ENCODE assay signal across 8 cellular contexts in the genomic region with DNA sequence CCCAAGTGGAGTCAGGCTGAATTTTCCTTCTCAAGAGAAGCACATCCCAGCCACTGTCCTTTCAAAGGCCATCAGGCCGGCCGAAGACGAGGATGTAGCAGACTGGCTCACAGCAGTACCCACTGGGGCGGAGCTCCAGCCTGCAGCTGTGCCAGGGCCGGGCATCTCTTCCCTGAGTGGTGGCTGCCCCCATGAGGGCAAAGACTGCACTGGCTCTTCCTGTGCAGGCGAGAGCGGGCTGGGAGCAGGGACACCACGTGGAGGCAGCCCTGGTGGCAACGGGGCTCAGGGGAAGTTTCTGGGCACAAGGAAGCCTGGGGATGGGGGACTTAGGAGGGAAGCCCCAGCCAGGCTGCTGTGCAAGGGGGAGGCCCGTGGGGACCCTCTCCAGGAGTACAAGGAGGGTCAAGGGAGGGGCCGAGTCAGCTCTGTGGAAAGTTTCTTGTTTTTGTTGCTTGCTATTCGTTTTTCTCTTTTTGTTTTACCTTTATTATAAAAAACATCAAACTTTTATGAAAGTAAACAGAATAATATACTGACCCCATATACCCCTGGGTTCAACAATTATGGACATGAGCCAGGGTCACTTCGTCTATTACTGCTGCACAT.
A peak's percentile ranks its signal among the peaks of the same experiment; 100 is the strongest.
DNase-seq lines count a peak whose midpoint lies in the region; ATAC-seq lines count a peak whose summit lies in the region.

No MANE protein-coding gene starts in this region.

- no peak overlapping the region for H3K27ac Mint-ChIP-seq in central memory CD8-positive, alpha-beta T cell (ENCODE audit: low read depth)
- H3K27ac Mint-ChIP-seq in activated T-helper 1 cell treated with anti-CD3 and anti-CD28 coated beads, Interleukin-12 subunit alpha, Interleukin-12 subunit beta, Interleukin-2, Interleukin-4 antibody, amounts not matched to agents 30 ng/mL and 10 ng/mL and 1 ng/mL, durations not matched to agents 14 hours and 24 hours and 36 hours, result no peak overlapping the region

- no peak overlapping the region for H3K4me3 Mint-ChIP-seq in central memory CD8-positive, alpha-beta T cell
- no peak overlapping the region for H3K4me3 Mint-ChIP-seq in activated T-helper 1 cell treated with anti-CD3 and anti-CD28 coated beads, Interleukin-12 subunit alpha, Interleukin-12 subunit beta, Interleukin-2, Interleukin-4 antibody, amounts not matched to agents 30 ng/mL and 10 ng/mL and 1 ng/mL, durations not matched to agents 14 hours and 24 hours and 36 hours

- peak; percentile 79 for DNase-seq in activated CD8-positive, alpha-beta memory T cell treated with anti-CD3 and anti-CD28 coated beads, Interleukin-2, amount 50 U/mL, for 48 hours
- DNase-seq in activated CD8-positive, alpha-beta memory T cell treated with anti-CD3 and anti-CD28 coated beads, Interleukin-2, amount 50 U/mL, for 4 hours, result no peak
- peak; percentile 87 for DNase-seq in NCI-H1105 (lab: John Stamatoyannopoulos, UW)
- peak; percentile 77 for DNase-seq in SK-N-DZ (ENCODE audit: low spot score)
- DNase-seq in central memory CD8-positive, alpha-beta T cell (ENCODE audit: low spot score in 2 of 2), result no peak
- DNase-seq in left colon, result peak; percentile 61 to 79
- peak; percentile 33 to 67 for DNase-seq in stimulated activated CD4-positive, alpha-beta T cell treated with anti-CD3 and anti-CD28 coated beads, Interleukin-2, amount 100 ng/mL, for 24 hours
- DNase-seq in activated T-helper 1 cell treated with anti-CD3 and anti-CD28 coated beads, Interleukin-12 subunit alpha, Interleukin-12 subunit beta, Interleukin-2, Interleukin-4 antibody, amounts not matched to agents 30 ng/mL and 10 ng/mL and 1 ng/mL, durations not matched to agents 14 hours and 24 hours and 36 hours (ENCODE audit: low spot score), result no peak

- H3K27me3 Mint-ChIP-seq in central memory CD8-positive, alpha-beta T cell, result peaks cover 44% of the 10 kb centered on the region
- peaks cover 8% of the 10 kb centered on the region for H3K27me3 Mint-ChIP-seq in activated T-helper 1 cell treated with anti-CD3 and anti-CD28 coated beads, Interleukin-12 subunit alpha, Interleukin-12 subunit beta, Interleukin-2, Interleukin-4 antibody, amounts not matched to agents 30 ng/mL and 10 ng/mL and 1 ng/mL, durations not matched to agents 14 hours and 24 hours and 36 hours (ENCODE audit: insufficient read depth)

- H3K9me3 Mint-ChIP-seq in central memory CD8-positive, alpha-beta T cell, result no peaks in the 10 kb centered on the region
- H3K9me3 Mint-ChIP-seq in activated T-helper 1 cell treated with anti-CD3 and anti-CD28 coated beads, Interleukin-12 subunit alpha, Interleukin-12 subunit beta, Interleukin-2, Interleukin-4 antibody, amounts not matched to agents 30 ng/mL and 10 ng/mL and 1 ng/mL, durations not matched to agents 14 hours and 24 hours and 36 hours, result no peaks in the 10 kb centered on the region

- peak; percentile 56 for ATAC-seq in central memory CD8-positive, alpha-beta T cell (replicated peaks; ENCODE audit: extremely low read depth, poor library complexity, severe bottlenecking)
- ATAC-seq in left colon, result peak; percentile 100

- peaks cover 3% of the 10 kb centered on the region for H3K36me3 Mint-ChIP-seq in central memory CD8-positive, alpha-beta T cell (ENCODE audit: insufficient read depth)
- no peaks in the 10 kb centered on the region for H3K36me3 Mint-ChIP-seq in activated T-helper 1 cell treated with anti-CD3 and anti-CD28 coated beads, Interleukin-12 subunit alpha, Interleukin-12 subunit beta, Interleukin-2, Interleukin-4 antibody, amounts not matched to agents 30 ng/mL and 10 ng/mL and 1 ng/mL, durations not matched to agents 14 hours and 24 hours and 36 hours (ENCODE audit: low read depth)

- intact Hi-C loops in left colon (cut with DNase I, micrococcal nuclease), result no loop called here
- intact Hi-C loops in activated T-helper 1 cell treated with anti-CD3 and anti-CD28 coated beads, Interleukin-12 subunit alpha, Interleukin-12 subunit beta, Interleukin-2, Interleukin-4 antibody, amounts not matched to agents 30 ng/mL and 10 ng/mL and 1 ng/mL, durations not matched to agents 14 hours and 24 hours and 36 hours (cut with micrococcal nuclease), result loop anchor here (1.0 to 2.0 kb wide), 2 partner anchors 87 to 158 kb away; no protein-coding TSS in a partner anchor

- no peaks in the 10 kb centered on the region for H3K4me1 Mint-ChIP-seq in central memory CD8-positive, alpha-beta T cell
- peaks cover 12% of the 10 kb centered on the region for H3K4me1 Mint-ChIP-seq in activated T-helper 1 cell treated with anti-CD3 and anti-CD28 coated beads, Interleukin-12 subunit alpha, Interleukin-12 subunit beta, Interleukin-2, Interleukin-4 antibody, amounts not matched to agents 30 ng/mL and 10 ng/mL and 1 ng/mL, durations not matched to agents 14 hours and 24 hours and 36 hours (ENCODE audit: low read depth)

Comparison
In these comparisons a context has a peak if more than half of its experiments do, and no peak if none do; other contexts are left out.
1. DNase-seq: peak in activated CD8-positive, alpha-beta memory T cell treated with anti-CD3 and anti-CD28 coated beads, Interleukin-2, amount 50 U/mL, for 48 hours (single experiment), NCI-H1105 (single experiment), SK-N-DZ (single experiment), left colon (2 of 2) and stimulated activated CD4-positive, alpha-beta T cell treated with anti-CD3 and anti-CD28 coated beads, Interleukin-2, amount 100 ng/mL, for 24 hours (2 of 2); none in activated CD8-positive, alpha-beta memory T cell treated with anti-CD3 and anti-CD28 coated beads, Interleukin-2, amount 50 U/mL, for 4 hours (single experiment), central memory CD8-positive, alpha-beta T cell (0 of 2) and activated T-helper 1 cell treated with anti-CD3 and anti-CD28 coated beads, Interleukin-12 subunit alpha, Interleukin-12 subunit beta, Interleukin-2, Interleukin-4 antibody, amounts not matched to agents 30 ng/mL and 10 ng/mL and 1 ng/mL, durations not matched to agents 14 hours and 24 hours and 36 hours (single experiment).